Comparison of ENCODE assay signal across 11 cellular contexts in genomic region chr2:219544567-219544966, GRCh38. TPM values are rescaled to one million over a fixed set of nuclear protein-coding genes. Genes with fewer than 3 reads are reported as not detected.
A peak's percentile ranks its signal among the peaks of the same experiment; 100 is the strongest.
DNase-seq lines count a peak whose midpoint lies in the region; ATAC-seq and TF ChIP-seq lines count a peak whose summit lies in the region.
"Had no signal": no experiment of that assay in that cellular context is flagged by ENCODE, and none has a peak within 500 bp of the region (broad histone marks: within the 10 kb centered on the region; RNA-seq: fewer than 3 reads in every experiment).

No MANE protein-coding gene starts in this region.

- no peak overlapping the region for H3K23ac ChIP-seq in mesendoderm (ENCODE audit: low read length)

- no peak overlapping the region for H2BK5ac ChIP-seq in mesendoderm (ENCODE audit: low read length)

- H4K8ac ChIP-seq in mesendoderm (ENCODE audit: low read depth, low read length): no peak overlapping the region

- no peak overlapping the region for H2AK5ac ChIP-seq in mesendoderm (ENCODE audit: low read length)

- ATAC-seq in heart right ventricle (no peak), left cardiac atrium (no peak), HG03457 (IDR thresholded peaks at IDR 0.05; ENCODE audit: unreplicated experiment) (no peak)

- no peak overlapping the region for H3K18ac ChIP-seq in mesendoderm (ENCODE audit: low read length)

- in situ Hi-C loops in G401 (cut with HindIII; ENCODE audit: low sequenced_read_pairs): no loop called here

- H3K4ac ChIP-seq in mesendoderm (ENCODE audit: low read depth, low read length): no peak overlapping the region

- intact Hi-C loops in heart right ventricle (cut with DNase I): loop anchor here in 9 of 10 donors (2.0 to 5.0 kb wide), 7 partner anchors 53 to 158 kb away; partner anchors contain the start of genes SLC4A3 (in 2 of the 9) and STK11IP (in 1 of the 9)
- intact Hi-C loops in left cardiac atrium (cut with DNase I): loop anchor here (5.0 to 10.0 kb wide), 2 partner anchors 140 to 148 kb away; no protein-coding TSS in a partner anchor

- TF ChIP-seq CTCF in heart right ventricle (IDR thresholded peaks at IDR 0.05) (no peak), type B pancreatic cell (conservative IDR thresholded peaks at IDR 0.05) (no peak)

- H3K36me3 ChIP-seq in heart right ventricle (peaks cover 0 to 25% (median 18%) of the 10 kb centered on the region in 9 donors), adipocyte (ENCODE audit: control insufficient read depth, insufficient read depth, low read length, severe bottlenecking) (peaks cover 18% of the 10 kb centered on the region), mesendoderm (ENCODE audit: control insufficient read depth, insufficient read depth, low read length) (peaks cover 7% of the 10 kb centered on the region)

- peaks cover 0 to 59% (median 11%) of the 10 kb centered on the region in 7 donors for H3K27me3 ChIP-seq in heart right ventricle
- no peaks in the 10 kb centered on the region for H3K27me3 ChIP-seq in adipocyte (replicated peaks; ENCODE audit: control insufficient read depth, insufficient read depth, low read length)
- H3K27me3 ChIP-seq in mesendoderm (ENCODE audit: insufficient read depth, low read length, poor library complexity): no peaks in the 10 kb centered on the region

- WGBS in heart right ventricle, 2 donors: 45 to 57% methylated on average over 9 of the region's 9 CpGs
- no CpG with 5 or more reads among the region's 9 CpGs for WGBS in mesendoderm (ENCODE audit: extremely low coverage, insufficient coverage, low lambda C conversion rate)

- peaks cover 18% of the 10 kb centered on the region for H3K4me1 Mint-ChIP-seq in type B pancreatic cell (ENCODE audit: unreplicated experiment)

- peak overlapping the region; percentile 92 for H3K4me3 Mint-ChIP-seq in type B pancreatic cell

- H3K9me3 ChIP-seq in heart right ventricle: no peaks in the 10 kb centered on the region
- no peaks in the 10 kb centered on the region for H3K9me3 ChIP-seq in adipocyte (ENCODE audit: control insufficient read depth, low read length)

- H3K36me3 Mint-ChIP-seq in type B pancreatic cell: peaks cover 7% of the 10 kb centered on the region

- H3K9ac ChIP-seq in adipocyte (ENCODE audit: low read length) (peak overlapping the region; percentile 90), mesendoderm (ENCODE audit: low read length) (peak overlapping the region; percentile 63)

- H3K27ac ChIP-seq in heart right ventricle: peak overlapping the region in 4 of 10 donors; percentile 82 to 93 (median 90)
- H3K27ac ChIP-seq in mesendoderm (ENCODE audit: low read depth, low read length): no peak overlapping the region

- H3K27ac Mint-ChIP-seq in type B pancreatic cell: peak overlapping the region; percentile 88

- peaks cover 4% of the 10 kb centered on the region for H3K79me1 ChIP-seq in mesendoderm (ENCODE audit: low read length)

- peaks cover 4 to 35% (median 28%) of the 10 kb centered on the region in 9 donors for H3K4me1 ChIP-seq in heart right ventricle
- peaks cover 17% of the 10 kb centered on the region for H3K4me1 ChIP-seq in adipocyte (ENCODE audit: control insufficient read depth, insufficient read depth, low read length)
- H3K4me1 ChIP-seq in mesendoderm (ENCODE audit: control insufficient read depth, low read depth, low read length): peaks cover 4% of the 10 kb centered on the region

- no peak overlapping the region for H2BK120ac ChIP-seq in mesendoderm (ENCODE audit: low read depth, low read length)

- DNase-seq in heart right ventricle (no peak), left cardiac atrium (no peak), adipocyte (ENCODE audit: low read depth) (no peak), mesendoderm (no peak), type B pancreatic cell (ENCODE audit: extremely low spot score, unreplicated experiment) (no peak), G401 (ENCODE audit: low spot score) (no peak), pons (ENCODE audit: low spot score) (no peak)
- DNase-seq: DMS79 had no signal

- H3K4me3 ChIP-seq in heart right ventricle (peak overlapping the region in 8 of 10 donors; percentile 72 to 92 (median 80)), adipocyte (ENCODE audit: low read length) (peak overlapping the region; percentile 89), mesendoderm (ENCODE audit: low read length) (no peak overlapping the region)

- no peaks in the 10 kb centered on the region for H3K79me2 ChIP-seq in mesendoderm (ENCODE audit: control insufficient read depth, insufficient read depth, low read length)

- no peak overlapping the region for H2BK15ac ChIP-seq in mesendoderm (replicated peaks; ENCODE audit: low read depth)

- H4K5ac ChIP-seq in mesendoderm (ENCODE audit: low read length): no peak overlapping the region

- H3K27me3 Mint-ChIP-seq in type B pancreatic cell: peaks cover 9% of the 10 kb centered on the region

- no peaks in the 10 kb centered on the region for H3K9me3 Mint-ChIP-seq in type B pancreatic cell

- peak overlapping the region; percentile 25 for H3K56ac ChIP-seq in mesendoderm (ENCODE audit: low read length)

- peak overlapping the region; percentile 62 for H3K4me2 ChIP-seq in mesendoderm (ENCODE audit: low read length)

RNA-seq across cellular contexts. Expression of gene TMEM198, which starts 0.7 kb away (rescaled TPM):
- total RNA-seq in heart right ventricle (1 to 10 TPM in 8 of 10 donors, under 1 TPM in 2; 0.59 to 3.5 (median 1.6) TPM), left cardiac atrium (1 to 10 TPM; 3.2 to 4.1 TPM), type B pancreatic cell (ENCODE audit: low replicate concordance) (7.8 and 9.7 TPM in 2 replicates)
- 10 to 100 TPM in 1 of 2 donors, 1 to 10 TPM in 1; 3.0 to 10.7 TPM for polyA plus RNA-seq in heart right ventricle
- polyA plus RNA-seq in mesendoderm (2013, experiment 1 of 2): 3.7 TPM
- polyA plus RNA-seq in mesendoderm (2013, experiment 2 of 2): 3.7 TPM
- total RNA-seq in G401 (2014; rRNA removed; shearing (Covaris generic)): 9.0 and 11.1 TPM in 2 replicates

RNA-seq across cellular contexts. Expression of gene CHPF, which starts 1.0 kb away (rescaled TPM):
- total RNA-seq in heart right ventricle: 100 to 1,000 TPM in 4 of 10 donors, 10 to 100 TPM in 6; 66.5 to 166 (median 95.9) TPM
- polyA plus RNA-seq in heart right ventricle: 100 to 1,000 TPM in 1 of 2 donors, 10 to 100 TPM in 1; 76.9 to 221 TPM
- total RNA-seq in left cardiac atrium: 100 to 1,000 TPM in 1 of 2 donors, 10 to 100 TPM in 1; 72.4 to 113 TPM
- polyA plus RNA-seq in mesendoderm (2013, experiment 1 of 2): 50.4 TPM
- polyA plus RNA-seq in mesendoderm (2013, experiment 2 of 2): 50.4 TPM
- total RNA-seq in type B pancreatic cell (ENCODE audit: low replicate concordance): 47.5 and 73.7 TPM in 2 replicates
- total RNA-seq in G401 (2014; rRNA removed; shearing (Covaris generic)): 87.3 and 89.2 TPM in 2 replicates

RNA-seq across cellular contexts. Expression of gene OBSL1, which starts 26.8 kb away (rescaled TPM):
- total RNA-seq in heart right ventricle: 100 to 1,000 TPM; 161 to 277 (median 171) TPM
- polyA plus RNA-seq in heart right ventricle: 100 to 1,000 TPM; 108 to 310 TPM
- 100 to 1,000 TPM; 121 to 187 TPM for total RNA-seq in left cardiac atrium
- 51.2 TPM for polyA plus RNA-seq in mesendoderm (2013, experiment 1 of 2)
- polyA plus RNA-seq in mesendoderm (2013, experiment 2 of 2): 51.9 TPM
- 118 and 197 TPM in 2 replicates for total RNA-seq in type B pancreatic cell (ENCODE audit: low replicate concordance)
- 106 and 117 TPM in 2 replicates for total RNA-seq in G401 (2014; rRNA removed; shearing (Covaris generic))

RNA-seq across cellular contexts. Expression of gene INHA, which starts 27.5 kb away (rescaled TPM):
- total RNA-seq in heart right ventricle: 1 to 10 TPM; 1.1 to 4.2 (median 2.5) TPM
- polyA plus RNA-seq in heart right ventricle: 10 to 100 TPM in 1 of 2 donors, 1 to 10 TPM in 1; 4.0 to 22.1 TPM
- 10 to 100 TPM in 1 of 2 donors, 1 to 10 TPM in 1; 2.2 to 16.2 TPM for total RNA-seq in left cardiac atrium
- 0.84 TPM for polyA plus RNA-seq in mesendoderm (2013, experiment 1 of 2)
- 0.85 TPM for polyA plus RNA-seq in mesendoderm (2013, experiment 2 of 2)
- 1.2 and 1.3 TPM in 2 replicates for total RNA-seq in type B pancreatic cell (ENCODE audit: low replicate concordance)
- 1.3 TPM in 1 of 2 replicates, not detected in the other for total RNA-seq in G401 (2014; rRNA removed; shearing (Covaris generic))
- total RNA-seq: urinary bladder had no signal

RNA-seq across cellular contexts. Expression of gene ASIC4, which starts 30.3 kb away (rescaled TPM):
- total RNA-seq in heart right ventricle: under 1 TPM in 5 of 10 donors, not detected in 5; 0.15 to 0.43 (median 0.20) TPM
- polyA plus RNA-seq in heart right ventricle: not detected
- total RNA-seq in left cardiac atrium: under 1 TPM in 1 of 2 donors, not detected in 1; 0.32 TPM
- polyA plus RNA-seq in mesendoderm (2013, experiment 1 of 2): not detected
- 0.01 TPM for polyA plus RNA-seq in mesendoderm (2013, experiment 2 of 2)
- total RNA-seq in type B pancreatic cell (ENCODE audit: low replicate concordance): 0.79 and 0.99 TPM in 2 replicates
- 0.25 TPM in 1 of 2 replicates, not detected in the other for total RNA-seq in G401 (2014; rRNA removed; shearing (Covaris generic))
- total RNA-seq: H4 had no signal
